ENCODE assay signal across 8 cellular contexts in the genomic region with DNA sequence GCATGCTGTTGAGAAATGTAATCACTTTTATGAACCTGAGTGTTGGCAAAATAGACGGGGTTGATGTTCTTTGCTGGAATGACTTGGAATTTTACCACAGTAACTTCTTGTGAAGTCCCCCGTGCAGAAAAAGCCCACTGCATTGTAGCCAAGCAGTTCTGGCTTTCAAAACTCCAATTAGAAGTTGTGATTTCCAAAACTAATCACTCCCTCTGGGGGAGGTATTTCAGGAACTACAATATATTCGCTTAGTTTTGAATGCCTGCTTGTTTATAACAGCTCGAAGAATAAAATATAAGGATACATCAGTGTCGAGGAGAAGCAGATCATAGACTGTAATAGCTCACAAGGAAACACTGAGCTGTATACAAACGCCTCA.
DNase-seq lines count a peak whose midpoint lies in the region; ATAC-seq lines count a peak whose summit lies in the region.

No MANE protein-coding gene starts in this region.

- H3K4me1 Mint-ChIP-seq in activated T-cell treated with anti-CD3 and anti-CD28 coated beads, Interleukin-2, amount 50 U/mL, for 24 hours (ENCODE audit: low read depth) = peaks cover 18% of the 10 kb centered on the region
- peaks cover 12% of the 10 kb centered on the region for H3K4me1 Mint-ChIP-seq in T-helper 17 cell

- H3K36me3 Mint-ChIP-seq in activated T-cell treated with anti-CD3 and anti-CD28 coated beads, Interleukin-2, amount 50 U/mL, for 24 hours (ENCODE audit: low read depth) = peaks cover 45% of the 10 kb centered on the region
- H3K36me3 Mint-ChIP-seq in T-helper 17 cell (ENCODE audit: low read depth) = peaks cover 7% of the 10 kb centered on the region

- H3K9me3 Mint-ChIP-seq in activated T-cell treated with anti-CD3 and anti-CD28 coated beads, Interleukin-2, amount 50 U/mL, for 24 hours = no peaks in the 10 kb centered on the region

- ATAC-seq in T-helper 17 cell = no peak

- no peak overlapping the region for H3K27ac Mint-ChIP-seq in activated T-cell treated with anti-CD3 and anti-CD28 coated beads, Interleukin-2, amount 50 U/mL, for 24 hours
- H3K27ac Mint-ChIP-seq in T-helper 17 cell = no peak overlapping the region

- H3K27me3 Mint-ChIP-seq in activated T-cell treated with anti-CD3 and anti-CD28 coated beads, Interleukin-2, amount 50 U/mL, for 24 hours = peaks cover 18% of the 10 kb centered on the region
- H3K27me3 Mint-ChIP-seq in T-helper 17 cell = peaks cover 22% of the 10 kb centered on the region

- no peak for DNase-seq in activated T-cell treated with anti-CD3 and anti-CD28 coated beads, Interleukin-2, amount 50 U/mL, for 24 hours
- DNase-seq in activated T-cell treated with anti-CD3 and anti-CD28 coated beads, Interleukin-2, amount 50 U/mL, for 1 hour = no peak
- DNase-seq in T-helper 17 cell = no peak
- peak; percentile 2 for DNase-seq in germinal center (ENCODE audit: low spot score)
- DNase-seq in renal cortical epithelial cell (ENCODE audit: low read depth) = peak; percentile 20
- no peak for DNase-seq in AG08395 (ENCODE audit: low spot score)
- no peak for DNase-seq in NCI-H187 (lab: John Stamatoyannopoulos, UW)
- no peak for DNase-seq in globus pallidus (ENCODE audit: low spot score)

- no peaks in the 10 kb centered on the region for H3K9me3 ChIP-seq in T-helper 17 cell (ENCODE audit: control insufficient read depth, low read length, poor library complexity, severe bottlenecking)

- H3K4me3 Mint-ChIP-seq in activated T-cell treated with anti-CD3 and anti-CD28 coated beads, Interleukin-2, amount 50 U/mL, for 24 hours = peak overlapping the region; percentile 60
- peak overlapping the region; percentile 68 for H3K4me3 Mint-ChIP-seq in T-helper 17 cell

Comparison
In these comparisons a context has a peak if more than half of its experiments do, and no peak if none do; other contexts are left out.
1. DNase-seq: peak in germinal center (single experiment) and renal cortical epithelial cell (single experiment); none in activated T-cell treated with anti-CD3 and anti-CD28 coated beads, Interleukin-2, amount 50 U/mL, for 24 hours (single experiment), activated T-cell treated with anti-CD3 and anti-CD28 coated beads, Interleukin-2, amount 50 U/mL, for 1 hour (single experiment), T-helper 17 cell (0 of 3), AG08395 (single experiment), NCI-H187 (0 of 2) and globus pallidus (single experiment).